Comparison of ENCODE assay signal across 1 cellular context in the genomic region with DNA sequence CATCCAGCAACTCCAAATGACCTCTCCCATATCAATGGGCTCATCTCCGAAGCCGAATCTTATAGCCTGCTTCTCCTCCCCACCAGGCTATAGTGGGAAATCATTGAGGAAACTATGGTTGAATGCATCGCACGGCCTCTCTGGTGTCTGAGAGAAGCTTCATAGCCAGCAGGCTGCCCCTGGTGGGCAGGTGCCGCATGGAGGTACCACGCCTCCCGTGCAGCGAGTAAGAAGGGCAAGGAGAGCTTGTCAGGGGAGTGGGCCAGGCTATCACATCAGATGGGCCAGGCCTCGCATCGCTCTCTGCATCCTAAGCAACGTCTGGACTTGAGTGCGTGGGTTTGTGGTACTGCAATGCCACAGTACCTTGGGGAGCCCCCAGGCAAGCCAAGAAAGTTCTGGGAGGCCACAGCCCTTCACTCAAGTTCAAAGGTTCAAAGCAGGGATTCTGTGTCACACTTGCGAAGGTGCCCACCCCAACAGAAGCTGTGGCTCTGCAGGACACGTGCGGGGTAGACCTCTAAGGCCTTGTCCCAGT.
TF ChIP-seq lines count a peak whose summit lies in the region.

No MANE protein-coding gene starts in this region.

TF ChIP-seq in HepG2, 621 proteins besides CTCF, POLR2A, EP300 and RAD21:
- TF ChIP-seq ZNF83 (CRISPR knock-in tag; IDR thresholded peaks at IDR 0.05; ENCODE audit: borderline replicate concordance) (no peak), MBNL3 (CRISPR knock-in tag; conservative IDR thresholded peaks at IDR 0.05) (no peak), HOXA5 (CRISPR knock-in tag; IDR thresholded peaks at IDR 0.05) (no peak), ZNF446 (CRISPR knock-in tag; IDR thresholded peaks at IDR 0.05) (no peak), ZNF33A (CRISPR knock-in tag; IDR thresholded peaks at IDR 0.05; ENCODE audit: borderline replicate concordance) (no peak), BHLHE40 (IDR thresholded peaks at IDR 0.05; ENCODE audit: low read length) (no peak), HNRNPUL1 (IDR thresholded peaks at IDR 0.05; ENCODE audit: low read depth, low read length) (no peak), AGO1 (IDR thresholded peaks at IDR 0.05; ENCODE audit: low read depth, low read length, poor library complexity, severe bottlenecking) (no peak), KDM5A (IDR thresholded peaks at IDR 0.05; ENCODE audit: borderline replicate concordance, low read length) (no peak), ZNF720 (CRISPR knock-in tag; IDR thresholded peaks at IDR 0.05) (no peak)
- TF ChIP-seq, protein P1, sequence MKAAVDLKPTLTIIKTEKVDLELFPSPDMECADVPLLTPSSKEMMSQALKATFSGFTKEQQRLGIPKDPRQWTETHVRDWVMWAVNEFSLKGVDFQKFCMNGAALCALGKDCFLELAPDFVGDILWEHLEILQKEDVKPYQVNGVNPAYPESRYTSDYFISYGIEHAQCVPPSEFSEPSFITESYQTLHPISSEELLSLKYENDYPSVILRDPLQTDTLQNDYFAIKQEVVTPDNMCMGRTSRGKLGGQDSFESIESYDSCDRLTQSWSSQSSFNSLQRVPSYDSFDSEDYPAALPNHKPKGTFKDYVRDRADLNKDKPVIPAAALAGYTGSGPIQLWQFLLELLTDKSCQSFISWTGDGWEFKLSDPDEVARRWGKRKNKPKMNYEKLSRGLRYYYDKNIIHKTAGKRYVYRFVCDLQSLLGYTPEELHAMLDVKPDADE (CRISPR knock-in tag; IDR thresholded peaks at IDR 0.05) = no peak
- TF ChIP-seq, protein P2, sequence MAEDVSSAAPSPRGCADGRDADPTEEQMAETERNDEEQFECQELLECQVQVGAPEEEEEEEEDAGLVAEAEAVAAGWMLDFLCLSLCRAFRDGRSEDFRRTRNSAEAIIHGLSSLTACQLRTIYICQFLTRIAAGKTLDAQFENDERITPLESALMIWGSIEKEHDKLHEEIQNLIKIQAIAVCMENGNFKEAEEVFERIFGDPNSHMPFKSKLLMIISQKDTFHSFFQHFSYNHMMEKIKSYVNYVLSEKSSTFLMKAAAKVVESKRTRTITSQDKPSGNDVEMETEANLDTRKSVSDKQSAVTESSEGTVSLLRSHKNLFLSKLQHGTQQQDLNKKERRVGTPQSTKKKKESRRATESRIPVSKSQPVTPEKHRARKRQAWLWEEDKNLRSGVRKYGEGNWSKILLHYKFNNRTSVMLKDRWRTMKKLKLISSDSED (CRISPR knock-in tag; IDR thresholded peaks at IDR 0.05) = no peak
- TF ChIP-seq, protein P3, sequence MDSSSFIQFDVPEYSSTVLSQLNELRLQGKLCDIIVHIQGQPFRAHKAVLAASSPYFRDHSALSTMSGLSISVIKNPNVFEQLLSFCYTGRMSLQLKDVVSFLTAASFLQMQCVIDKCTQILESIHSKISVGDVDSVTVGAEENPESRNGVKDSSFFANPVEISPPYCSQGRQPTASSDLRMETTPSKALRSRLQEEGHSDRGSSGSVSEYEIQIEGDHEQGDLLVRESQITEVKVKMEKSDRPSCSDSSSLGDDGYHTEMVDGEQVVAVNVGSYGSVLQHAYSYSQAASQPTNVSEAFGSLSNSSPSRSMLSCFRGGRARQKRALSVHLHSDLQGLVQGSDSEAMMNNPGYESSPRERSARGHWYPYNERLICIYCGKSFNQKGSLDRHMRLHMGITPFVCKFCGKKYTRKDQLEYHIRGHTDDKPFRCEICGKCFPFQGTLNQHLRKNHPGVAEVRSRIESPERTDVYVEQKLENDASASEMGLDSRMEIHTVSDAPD (CRISPR knock-in tag; IDR thresholded peaks at IDR 0.05) = no peak
- TF ChIP-seq, protein P4, sequence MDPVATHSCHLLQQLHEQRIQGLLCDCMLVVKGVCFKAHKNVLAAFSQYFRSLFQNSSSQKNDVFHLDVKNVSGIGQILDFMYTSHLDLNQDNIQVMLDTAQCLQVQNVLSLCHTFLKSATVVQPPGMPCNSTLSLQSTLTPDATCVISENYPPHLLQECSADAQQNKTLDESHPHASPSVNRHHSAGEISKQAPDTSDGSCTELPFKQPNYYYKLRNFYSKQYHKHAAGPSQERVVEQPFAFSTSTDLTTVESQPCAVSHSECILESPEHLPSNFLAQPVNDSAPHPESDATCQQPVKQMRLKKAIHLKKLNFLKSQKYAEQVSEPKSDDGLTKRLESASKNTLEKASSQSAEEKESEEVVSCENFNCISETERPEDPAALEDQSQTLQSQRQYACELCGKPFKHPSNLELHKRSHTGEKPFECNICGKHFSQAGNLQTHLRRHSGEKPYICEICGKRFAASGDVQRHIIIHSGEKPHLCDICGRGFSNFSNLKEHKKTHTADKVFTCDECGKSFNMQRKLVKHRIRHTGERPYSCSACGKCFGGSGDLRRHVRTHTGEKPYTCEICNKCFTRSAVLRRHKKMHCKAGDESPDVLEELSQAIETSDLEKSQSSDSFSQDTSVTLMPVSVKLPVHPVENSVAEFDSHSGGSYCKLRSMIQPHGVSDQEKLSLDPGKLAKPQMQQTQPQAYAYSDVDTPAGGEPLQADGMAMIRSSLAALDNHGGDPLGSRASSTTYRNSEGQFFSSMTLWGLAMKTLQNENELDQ (CRISPR knock-in tag; IDR thresholded peaks at IDR 0.05; ENCODE audit: borderline replicate concordance) = no peak
